11 cellular contexts compared by ENCODE assay signal in the genomic region with DNA sequence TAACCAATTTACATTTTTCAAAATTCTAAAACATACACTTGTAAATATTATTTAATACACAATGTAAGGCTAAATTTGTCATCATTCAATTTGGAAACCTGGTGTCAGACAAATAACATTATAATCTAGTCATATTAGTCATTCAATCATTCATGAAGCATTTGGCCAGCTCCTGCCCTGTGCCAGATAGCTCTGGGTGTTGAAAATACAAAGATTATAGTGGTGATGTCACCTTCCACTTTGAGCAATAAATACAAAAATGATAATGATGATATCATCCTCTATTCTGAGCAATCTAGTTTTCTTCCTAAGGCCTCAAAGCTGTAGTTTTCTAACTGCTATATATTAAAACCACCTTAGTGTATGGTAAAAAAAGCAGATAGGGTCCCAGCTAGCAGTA. TPM values are rescaled to one million over a fixed set of nuclear protein-coding genes. Genes with fewer than 3 reads are reported as not detected.
DNase-seq lines count a peak whose midpoint lies in the region; ATAC-seq lines count a peak whose summit lies in the region.
"Had no signal": no experiment of that assay in that cellular context is flagged by ENCODE, and none has a peak within 500 bp of the region (broad histone marks: within the 10 kb centered on the region; RNA-seq: fewer than 3 reads in every experiment).

No MANE protein-coding gene starts in this region.

- intact Hi-C loops in activated naive CD4-positive, alpha-beta T cell treated with anti-CD3 and anti-CD28 coated beads for 36 hours (cut with micrococcal nuclease): no loop called here

- no peaks in the 10 kb centered on the region for H3K9me3 Mint-ChIP-seq in activated naive CD4-positive, alpha-beta T cell treated with anti-CD3 and anti-CD28 coated beads for 36 hours
- no peaks in the 10 kb centered on the region for H3K9me3 Mint-ChIP-seq in stimulated activated naive B cell treated with anti-CD40 and anti-IgM and Interleukin-4, amounts not matched to agents 10 μg/mL and 1 μg/mL and 100 μg/mL, for 72 hours

- no peak overlapping the region for H3K4me3 Mint-ChIP-seq in activated naive CD4-positive, alpha-beta T cell treated with anti-CD3 and anti-CD28 coated beads for 36 hours
- no peak overlapping the region for H3K4me3 Mint-ChIP-seq in stimulated activated naive B cell treated with anti-CD40 and anti-IgM and Interleukin-4, amounts not matched to agents 10 μg/mL and 1 μg/mL and 100 μg/mL, for 72 hours

- H3K4me1 ChIP-seq in skeletal muscle tissue (ENCODE audit: control insufficient read depth in 3 of 3, insufficient read depth in 3 of 3, low read length in 3 of 3): peaks cover 0 to 12% (median 4%) of the 10 kb centered on the region in 3 donors
- H3K4me1 ChIP-seq: BLaER1 had no signal

- H3K36me3 ChIP-seq in skeletal muscle tissue (ENCODE audit: control insufficient read depth in 3 of 3, insufficient read depth in 3 of 3, low read length in 3 of 3): no peaks in the 10 kb centered on the region
- H3K36me3 ChIP-seq: sigmoid colon had no signal

- H3K27ac ChIP-seq in skeletal muscle tissue (ENCODE audit: low read depth, low read length): peak overlapping the region; percentile 23
- H3K27ac ChIP-seq: BLaER1, sigmoid colon had no signal

- H3K36me3 Mint-ChIP-seq in activated naive CD4-positive, alpha-beta T cell treated with anti-CD3 and anti-CD28 coated beads for 36 hours (ENCODE audit: low read depth): peaks cover 12% of the 10 kb centered on the region
- peaks cover 21 to 24% of the 10 kb centered on the region in 2 donors for H3K36me3 Mint-ChIP-seq in stimulated activated naive B cell treated with anti-CD40 and anti-IgM and Interleukin-4, amounts not matched to agents 10 μg/mL and 1 μg/mL and 100 μg/mL, for 72 hours

- ATAC-seq in esophagus mucosa: peak; percentile 91
- ATAC-seq in stimulated activated naive B cell treated with anti-CD40 and anti-IgM and Interleukin-4, amounts not matched to agents 10 μg/mL and 1 μg/mL and 100 μg/mL, for 72 hours (replicated peaks): no peak
- no peak for ATAC-seq in HG03095 (IDR thresholded peaks at IDR 0.05; ENCODE audit: unreplicated experiment)

- no peak overlapping the region for H3K9ac ChIP-seq in skeletal muscle tissue (ENCODE audit: low read depth in 1 of 3, low read length in 3 of 3)
- H3K9ac ChIP-seq: BLaER1 had no signal

- no peaks in the 10 kb centered on the region for H3K27me3 ChIP-seq in skeletal muscle tissue (ENCODE audit: control insufficient read depth in 3 of 3, insufficient read depth in 3 of 3, low read length in 3 of 3)
- H3K27me3 ChIP-seq: BLaER1, sigmoid colon had no signal

- H3K4me3 ChIP-seq in skeletal muscle tissue (ENCODE audit: low read length in 3 of 3): no peak overlapping the region
- H3K4me3 ChIP-seq: BLaER1, sigmoid colon had no signal

- H3K4me1 Mint-ChIP-seq in activated naive CD4-positive, alpha-beta T cell treated with anti-CD3 and anti-CD28 coated beads for 36 hours (ENCODE audit: low read depth): peaks cover 36% of the 10 kb centered on the region
- H3K4me1 Mint-ChIP-seq in stimulated activated naive B cell treated with anti-CD40 and anti-IgM and Interleukin-4, amounts not matched to agents 10 μg/mL and 1 μg/mL and 100 μg/mL, for 72 hours: peaks cover 9 to 30% of the 10 kb centered on the region in 2 donors

- DNase-seq in activated naive CD4-positive, alpha-beta T cell treated with anti-CD3 and anti-CD28 coated beads for 36 hours: peak; percentile 19
- no peak for DNase-seq in activated naive CD4-positive, alpha-beta T cell treated with Interleukin-2 at 50 U/mL for 16 hours
- peak; percentile 53 for DNase-seq in OCI-M1 (lab: John Stamatoyannopoulos, UW)
- no peak for DNase-seq in DMS79 (lab: John Stamatoyannopoulos, UW)
- DNase-seq in stimulated activated naive B cell treated with anti-CD40 and anti-IgM and Interleukin-4, amounts not matched to agents 10 μg/mL and 1 μg/mL and 100 μg/mL, for 72 hours: no peak
- DNase-seq: midbrain, sigmoid colon had no signal

- H3K27ac Mint-ChIP-seq in activated naive CD4-positive, alpha-beta T cell treated with anti-CD3 and anti-CD28 coated beads for 36 hours: no peak overlapping the region
- H3K27ac Mint-ChIP-seq in stimulated activated naive B cell treated with anti-CD40 and anti-IgM and Interleukin-4, amounts not matched to agents 10 μg/mL and 1 μg/mL and 100 μg/mL, for 72 hours: no peak overlapping the region

- H3K27me3 Mint-ChIP-seq in activated naive CD4-positive, alpha-beta T cell treated with anti-CD3 and anti-CD28 coated beads for 36 hours (ENCODE audit: low read depth): no peaks in the 10 kb centered on the region
- no peaks in the 10 kb centered on the region for H3K27me3 Mint-ChIP-seq in stimulated activated naive B cell treated with anti-CD40 and anti-IgM and Interleukin-4, amounts not matched to agents 10 μg/mL and 1 μg/mL and 100 μg/mL, for 72 hours

- CTCF ChIA-PET in activated naive CD4-positive, alpha-beta T cell treated with anti-CD3 and anti-CD28 coated beads for 36 hours (lab: Charles Lee): interaction anchor here (1.0 kb wide), 1 partner anchor 10 kb away, joined by 3 read pairs; no protein-coding TSS in a partner anchor

- no peaks in the 10 kb centered on the region for H3K9me3 ChIP-seq in skeletal muscle tissue (ENCODE audit: control insufficient read depth in 3 of 3, low read length in 3 of 3)
- H3K9me3 ChIP-seq: sigmoid colon had no signal

RNA-seq across cellular contexts. Expression of gene MEMO1, which starts 23.4 kb away (rescaled TPM):
- total RNA-seq in activated naive CD4-positive, alpha-beta T cell treated with anti-CD3 and anti-CD28 coated beads for 36 hours: 10 to 100 TPM; 39.5 to 42.0 TPM
- total RNA-seq in esophagus mucosa: 52.2 TPM
- total RNA-seq in skeletal muscle tissue: 43.8 TPM

RNA-seq across cellular contexts. Expression of gene DPY30, which starts 52.2 kb away (rescaled TPM):
- total RNA-seq in activated naive CD4-positive, alpha-beta T cell treated with anti-CD3 and anti-CD28 coated beads for 36 hours: 10 to 100 TPM; 80.1 to 88.5 TPM
- total RNA-seq in esophagus mucosa: 55.9 TPM
- 25.1 TPM for total RNA-seq in skeletal muscle tissue

Comparison
In these comparisons a context has a peak if more than half of its experiments do, and no peak if none do; other contexts are left out.
1. DNase-seq: peak in activated naive CD4-positive, alpha-beta T cell treated with anti-CD3 and anti-CD28 coated beads for 36 hours (single experiment) and OCI-M1 (single experiment); none in activated naive CD4-positive, alpha-beta T cell treated with Interleukin-2 at 50 U/mL for 16 hours (single experiment), DMS79 (single experiment) and stimulated activated naive B cell treated with anti-CD40 and anti-IgM and Interleukin-4, amounts not matched to agents 10 μg/mL and 1 μg/mL and 100 μg/mL, for 72 hours (single experiment).